ENCODE assay signal across 7 cellular contexts in the genomic region with DNA sequence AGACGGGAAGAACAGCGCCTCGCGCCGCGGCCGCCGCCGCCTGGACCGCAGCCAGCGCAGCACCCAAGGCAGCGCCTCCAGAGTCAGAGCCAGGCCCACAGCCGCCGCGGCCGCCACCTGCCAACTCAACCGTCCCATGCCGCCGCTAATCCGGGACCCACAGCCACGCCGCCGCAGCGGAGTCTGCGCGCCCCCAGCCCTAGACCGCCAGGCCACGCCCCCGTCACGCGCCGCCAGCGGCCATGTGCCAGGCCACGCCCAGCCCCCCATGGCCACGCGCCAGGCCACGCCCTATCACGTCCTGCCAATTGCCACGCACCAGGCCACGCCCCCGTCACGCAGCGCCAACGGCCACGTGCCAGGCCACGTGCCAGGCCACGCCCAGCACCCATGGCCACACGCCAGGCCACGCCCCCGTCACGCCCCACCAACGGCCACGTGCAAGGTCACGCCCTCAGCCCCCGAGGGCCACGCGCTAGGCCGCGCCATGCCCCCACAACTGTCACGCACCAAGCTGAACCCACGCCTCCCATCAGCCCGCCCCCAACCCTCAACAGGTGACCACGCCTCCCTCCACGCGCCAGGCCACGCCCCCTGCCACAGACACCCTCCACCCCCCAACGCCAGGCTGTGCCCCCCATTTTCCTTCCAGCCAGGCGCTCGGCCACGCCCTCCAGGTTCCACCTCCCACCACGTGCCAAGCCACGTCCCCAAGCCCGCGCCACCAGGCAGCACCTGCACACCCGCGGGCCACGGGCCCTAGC. TPM values are rescaled to one million over a fixed set of nuclear protein-coding genes. Genes with fewer than 3 reads are reported as not detected.
DNase-seq lines count a peak whose midpoint lies in the region; ATAC-seq and TF ChIP-seq lines count a peak whose summit lies in the region.

A gene with protein sequence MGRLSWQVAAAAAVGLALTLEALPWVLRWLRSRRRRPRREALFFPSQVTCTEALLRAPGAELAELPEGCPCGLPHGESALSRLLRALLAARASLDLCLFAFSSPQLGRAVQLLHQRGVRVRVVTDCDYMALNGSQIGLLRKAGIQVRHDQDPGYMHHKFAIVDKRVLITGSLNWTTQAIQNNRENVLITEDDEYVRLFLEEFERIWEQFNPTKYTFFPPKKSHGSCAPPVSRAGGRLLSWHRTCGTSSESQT (minus strand): TSS at position 185 of the 764 bp plus-strand sequence. CDS start 47 bp downstream, at position 138.

- DNase-seq in NCI-H748 (lab: John Stamatoyannopoulos, UW; ENCODE audit: unreplicated experiment) (peak; percentile 85), coronary artery (ENCODE audit: low spot score) (peak; percentile 88)
- peak; percentile 96 for DNase-seq in activated CD4-positive, alpha-beta T cell treated with anti-CD3 and anti-CD28 coated beads, Interleukin-2, amount 10 ng/mL, durations not matched to agents 24 days and 14 days
- peak; percentile 84 to 91 for DNase-seq in stimulated activated CD8-positive, alpha-beta memory T cell treated with anti-CD3 and anti-CD28 coated beads, Interleukin-7, amount 100 ng/mL, for 4 hours (ENCODE audit: low read depth in 2 of 2)

- H3K27me3 Mint-ChIP-seq in activated CD4-positive, alpha-beta T cell treated with anti-CD3 and anti-CD28 coated beads, Interleukin-2, amount 10 ng/mL, durations not matched to agents 24 days and 14 days = no peaks in the 10 kb centered on the region

- no peak for TF ChIP-seq CTCF in coronary artery (IDR thresholded peaks at IDR 0.05)

- H3K9me3 Mint-ChIP-seq in activated CD4-positive, alpha-beta T cell treated with anti-CD3 and anti-CD28 coated beads, Interleukin-2, amount 10 ng/mL, durations not matched to agents 24 days and 14 days = no peaks in the 10 kb centered on the region

- peak within 1 kb of the TSS; percentile 85 to 97 for H3K27ac ChIP-seq in coronary artery

- H3K36me3 Mint-ChIP-seq in activated CD4-positive, alpha-beta T cell treated with anti-CD3 and anti-CD28 coated beads, Interleukin-2, amount 10 ng/mL, durations not matched to agents 24 days and 14 days (ENCODE audit: low read depth) = peaks cover 29% of the 10 kb centered on the region

- intact Hi-C loops in activated CD4-positive, alpha-beta T cell treated with anti-CD3 and anti-CD28 coated beads, Interleukin-2, amount 10 ng/mL, durations not matched to agents 24 days and 14 days (cut with micrococcal nuclease) = loop anchor here (5.0 kb wide), 1 partner anchor 76 kb away; a partner anchor contains a TSS

- H3K4me3 ChIP-seq in coronary artery (peak within 1 kb of the TSS; percentile 76), mononuclear cell (ENCODE audit: low read length) (peak within 1 kb of the TSS; percentile 38)

- H3K27ac Mint-ChIP-seq in activated CD4-positive, alpha-beta T cell treated with anti-CD3 and anti-CD28 coated beads, Interleukin-2, amount 10 ng/mL, durations not matched to agents 24 days and 14 days = peak within 1 kb of the TSS; percentile 96

- peak; percentile 38 for ATAC-seq in GM18520 (IDR thresholded peaks at IDR 0.05; ENCODE audit: unreplicated experiment)
- peak; percentile 52 for ATAC-seq in HG03135 (IDR thresholded peaks at IDR 0.05; ENCODE audit: unreplicated experiment)

- H3K27me3 ChIP-seq in mononuclear cell (ENCODE audit: insufficient read depth, low read length) = no peaks in the 10 kb centered on the region

- H3K4me1 ChIP-seq in mononuclear cell (ENCODE audit: insufficient read depth, low read length) = peaks cover 30% of the 10 kb centered on the region

- H3K4me1 Mint-ChIP-seq in activated CD4-positive, alpha-beta T cell treated with anti-CD3 and anti-CD28 coated beads, Interleukin-2, amount 10 ng/mL, durations not matched to agents 24 days and 14 days = peaks cover 11% of the 10 kb centered on the region

- H3K4me3 Mint-ChIP-seq in activated CD4-positive, alpha-beta T cell treated with anti-CD3 and anti-CD28 coated beads, Interleukin-2, amount 10 ng/mL, durations not matched to agents 24 days and 14 days = peak within 1 kb of the TSS; percentile 90

- H3K9me3 ChIP-seq in mononuclear cell (ENCODE audit: low read depth, low read length) = no peaks in the 10 kb centered on the region

RNA-seq across cellular contexts. Expression of the gene that starts here (rescaled TPM):
- total RNA-seq in activated CD4-positive, alpha-beta T cell treated with anti-CD3 and anti-CD28 coated beads, Interleukin-2, amount 10 ng/mL, durations not matched to agents 24 days and 14 days = 17.2 and 17.3 TPM in 2 replicates
- 4.7 TPM for total RNA-seq in mononuclear cell

Comparison
In these comparisons a context has a peak if more than half of its experiments do, and no peak if none do; other contexts are left out.
1. Peak in every context shown above with its lines: DNase-seq, ATAC-seq, H3K4me3 ChIP-seq and H3K27ac ChIP-seq.